8 cellular contexts compared by ENCODE assay signal in the genomic region with DNA sequence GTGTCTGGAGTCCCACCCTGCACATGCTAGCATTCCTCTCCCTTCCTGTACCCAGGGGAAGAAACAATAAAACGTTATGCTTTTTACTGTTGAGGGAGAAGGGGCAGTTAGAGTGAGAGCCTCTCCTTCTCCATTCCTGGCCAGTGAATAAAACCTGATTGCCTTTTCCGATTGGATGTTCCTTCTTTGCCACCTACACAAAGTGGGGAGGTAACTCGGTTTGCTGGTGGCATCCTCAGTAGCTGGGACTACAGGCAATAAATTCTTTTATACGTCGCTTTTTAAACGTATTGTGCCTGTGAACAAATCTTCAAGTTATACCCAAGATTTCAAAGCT. TPM values are rescaled to one million over a fixed set of nuclear protein-coding genes. Genes with fewer than 3 reads are reported as not detected.
DNase-seq lines count a peak whose midpoint lies in the region; ATAC-seq and TF ChIP-seq lines count a peak whose summit lies in the region.

No MANE protein-coding gene starts in this region.

- H3K27ac Mint-ChIP-seq in chondrocyte (ENCODE audit: unreplicated experiment): peak overlapping the region; percentile 92
- peak overlapping the region in 5 of 6 donors; percentile 53 to 91 (median 76) for H3K27ac Mint-ChIP-seq in naive B cell

- no peaks in the 10 kb centered on the region; the same call in 1 of the 2 replicates for H3K4me1 ChIP-seq in BE2C

- ATAC-seq in naive B cell (ENCODE audit: low read depth in 2 of 2): no peak
- no peak for ATAC-seq in activated CD4-positive, CD25-positive, alpha-beta regulatory T cell treated with anti-CD3 and anti-CD28 coated beads, Interleukin-2, amount 50 U/mL, for 24 hours
- ATAC-seq in HG03442 (IDR thresholded peaks at IDR 0.05; ENCODE audit: unreplicated experiment): no peak

- DNase-seq in BE2C: no peak
- no peak for DNase-seq in LNCaP clone FGC (ENCODE audit: low read depth)
- DNase-seq in chondrocyte (ENCODE audit: low spot score): no peak
- no peak for DNase-seq in naive B cell
- DNase-seq in SIG-M5 treated with dmso at 0.1 percent for 504 hours (lab: John Stamatoyannopoulos, UW; ENCODE audit: unreplicated experiment): no peak
- no peak for DNase-seq in stimulated activated CD4-positive, alpha-beta T cell treated with anti-CD3 and anti-CD28 coated beads, Interleukin-15, amount 100 ng/mL, for 24 hours

- H3K4me1 Mint-ChIP-seq in chondrocyte (ENCODE audit: low read depth): peaks cover 12% of the 10 kb centered on the region
- peaks cover 15 to 21% (median 16%) of the 10 kb centered on the region in 3 donors for H3K4me1 Mint-ChIP-seq in naive B cell

- H3K27me3 Mint-ChIP-seq in chondrocyte (ENCODE audit: low read depth) (peaks cover 17% of the 10 kb centered on the region), naive B cell (no peaks in the 10 kb centered on the region)

- no peaks in the 10 kb centered on the region for H3K27me3 ChIP-seq in BE2C

- H3K36me3 Mint-ChIP-seq in chondrocyte (ENCODE audit: low read depth) (no peaks in the 10 kb centered on the region), naive B cell (peaks cover 0 to 16% of the 10 kb centered on the region in 2 donors)

- H3K4me3 Mint-ChIP-seq in chondrocyte (ENCODE audit: unreplicated experiment) (peak overlapping the region; percentile 88), naive B cell (peak overlapping the region; percentile 93 to 99 (median 97))

- no peaks in the 10 kb centered on the region for H3K9me3 Mint-ChIP-seq in chondrocyte (ENCODE audit: low read depth)
- H3K9me3 Mint-ChIP-seq in naive B cell: no peaks in the 10 kb centered on the region

- peaks cover 3% of the 10 kb centered on the region; the same call in 1 of the 2 replicates for H3K36me3 ChIP-seq in BE2C

- H3K9me3 ChIP-seq in BE2C: no peaks in the 10 kb centered on the region; the same call in 1 of the 2 replicates

- H3K4me3 ChIP-seq in BE2C (ENCODE audit: low read depth, low read length): peak overlapping the region; percentile 64
- peak overlapping the region; percentile 81 for H3K4me3 ChIP-seq in LNCaP clone FGC (ENCODE audit: low read depth, low read length)

- TF ChIP-seq CTCF in BE2C (IDR thresholded peaks at IDR 0.05; ENCODE audit: low read depth, low read length): no peak
- no peak for TF ChIP-seq CTCF in LNCaP clone FGC (IDR thresholded peaks at IDR 0.05; ENCODE audit: control insufficient read depth, extremely low read depth, insufficient read depth)
- TF ChIP-seq CTCF in chondrocyte (IDR thresholded peaks at IDR 0.05): no peak

RNA-seq across cellular contexts. Expression of gene MVB12A, which starts 0.7 kb away (rescaled TPM):
- polyA plus RNA-seq in BE2C (2012; ENCODE audit: insufficient read depth, insufficient read length, low read depth): 208 TPM
- total RNA-seq in chondrocyte: 36.3 to 46.7 TPM (median 39.4 TPM) in 3 replicates
- 10 to 100 TPM; 14.3 to 44.0 (median 25.0) TPM for polyA plus RNA-seq in naive B cell (ENCODE audit: low read depth in 6 of 6)

RNA-seq across cellular contexts. Expression of gene BST2, which starts 13.7 kb away (rescaled TPM):
- polyA plus RNA-seq in BE2C (2012; ENCODE audit: insufficient read depth, insufficient read length, low read depth): 5.5 TPM
- total RNA-seq in chondrocyte: not detected in 3 replicates
- 100 to 1,000 TPM; 131 to 189 (median 163) TPM for polyA plus RNA-seq in naive B cell (ENCODE audit: low read depth in 6 of 6)

RNA-seq across cellular contexts. Expression of gene CCDC194, which starts 25.1 kb away (rescaled TPM):
- polyA plus RNA-seq in BE2C (2012; ENCODE audit: insufficient read depth, insufficient read length, low read depth): not detected
- total RNA-seq in chondrocyte: not detected in 3 replicates
- not detected for polyA plus RNA-seq in naive B cell (ENCODE audit: low read depth in 6 of 6)

RNA-seq across cellular contexts. Expression of gene TMEM221, which starts 29.3 kb away (rescaled TPM):
- not detected for polyA plus RNA-seq in BE2C (2012; ENCODE audit: insufficient read depth, insufficient read length, low read depth)
- 0.27 to 0.57 TPM (median 0.28 TPM) in 3 replicates for total RNA-seq in chondrocyte
- polyA plus RNA-seq in naive B cell (ENCODE audit: low read depth in 6 of 6): under 1 TPM in 1 of 6 donors, not detected in 5; 0.52 TPM

RNA-seq across cellular contexts. Expression of gene NXNL1, which starts 41.6 kb away (rescaled TPM):
- polyA plus RNA-seq in BE2C (2012; ENCODE audit: insufficient read depth, insufficient read length, low read depth): not detected
- not detected in 3 replicates for total RNA-seq in chondrocyte
- not detected for polyA plus RNA-seq in naive B cell (ENCODE audit: low read depth in 6 of 6)
